15 cellular contexts compared by ENCODE assay signal in genomic region chr5:68026092-68026910, GRCh38.
DNase-seq lines count a peak whose midpoint lies in the region; ATAC-seq and TF ChIP-seq lines count a peak whose summit lies in the region.
"Had no signal": no experiment of that assay in that cellular context is flagged by ENCODE, and none has a peak within 500 bp of the region (broad histone marks: within the 10 kb centered on the region; RNA-seq: fewer than 3 reads in every experiment).

No MANE protein-coding gene starts in this region.

- POLR2A ChIA-PET in HEK293 (lab: Yijun Ruan, JAX), result no interaction called here

- no peaks in the 10 kb centered on the region for H3K36me3 ChIP-seq in HEK293 (ENCODE audit: control insufficient read depth in 2 of 2, insufficient read depth in 1 of 2, low read length in 2 of 2)
- H3K36me3 ChIP-seq in brain microvascular endothelial cell (replicated peaks), result no peaks in the 10 kb centered on the region
- H3K36me3 ChIP-seq: HAP-1 had no signal

- H3K9me3 Mint-ChIP-seq in chondrocyte (ENCODE audit: low read depth) (peaks cover 3% of the 10 kb centered on the region), nephron (no peaks in the 10 kb centered on the region)
- peaks cover 0 to 4% of the 10 kb centered on the region in 2 donors for H3K9me3 Mint-ChIP-seq in stimulated activated naive B cell treated with anti-CD40 and anti-IgM and Interleukin-4, amounts not matched to agents 10 μg/mL and 1 μg/mL and 100 μg/mL, for 72 hours

- in situ Hi-C loops in brain microvascular endothelial cell (cut with HindIII; ENCODE audit: low pct_ligation_motif_present, low sequenced_read_pairs), result no loop called here

- H3K27me3 Mint-ChIP-seq in chondrocyte (ENCODE audit: low read depth), result no peaks in the 10 kb centered on the region
- H3K27me3 Mint-ChIP-seq in nephron (ENCODE audit: low read depth), result peaks cover 3% of the 10 kb centered on the region
- H3K27me3 Mint-ChIP-seq in stimulated activated naive B cell treated with anti-CD40 and anti-IgM and Interleukin-4, amounts not matched to agents 10 μg/mL and 1 μg/mL and 100 μg/mL, for 72 hours, result peaks cover 0 to 4% of the 10 kb centered on the region in 2 donors

- TF ChIP-seq CTCF in HEK293 (tag by site-specific recombination; IDR thresholded peaks at IDR 0.05), result no peak
- no peak for TF ChIP-seq CTCF in chondrocyte (IDR thresholded peaks at IDR 0.05)
- TF ChIP-seq CTCF in nephron (IDR thresholded peaks at IDR 0.05; ENCODE audit: unreplicated experiment in 3 of 3), result no peak
- TF ChIP-seq CTCF in brain microvascular endothelial cell (IDR thresholded peaks at IDR 0.05; ENCODE audit: low read depth, low read length, missing control alignments), result no peak

- CTCF ChIA-PET in HEK293 (lab: Yijun Ruan, JAX), result interaction anchor here (0.5 kb wide), 1 partner anchor 993 kb away, joined by 3 read pairs; no protein-coding TSS in a partner anchor

- H3K4me1 ChIP-seq in HEK293 (ENCODE audit: control insufficient read depth, insufficient read depth, low read length), result peaks cover 3% of the 10 kb centered on the region; the same call in 1 of the 2 replicates
- H3K4me1 ChIP-seq: Caco-2, HAP-1 had no signal

- H3K4me1 Mint-ChIP-seq in chondrocyte (ENCODE audit: low read depth), result peaks cover 47% of the 10 kb centered on the region
- H3K4me1 Mint-ChIP-seq in nephron, result peaks cover 35% of the 10 kb centered on the region
- peaks cover 3 to 12% of the 10 kb centered on the region in 2 donors for H3K4me1 Mint-ChIP-seq in stimulated activated naive B cell treated with anti-CD40 and anti-IgM and Interleukin-4, amounts not matched to agents 10 μg/mL and 1 μg/mL and 100 μg/mL, for 72 hours

- peaks cover 2% of the 10 kb centered on the region for H3K36me3 Mint-ChIP-seq in chondrocyte (ENCODE audit: low read depth)
- H3K36me3 Mint-ChIP-seq in nephron (ENCODE audit: low read depth), result no peaks in the 10 kb centered on the region
- no peaks in the 10 kb centered on the region for H3K36me3 Mint-ChIP-seq in stimulated activated naive B cell treated with anti-CD40 and anti-IgM and Interleukin-4, amounts not matched to agents 10 μg/mL and 1 μg/mL and 100 μg/mL, for 72 hours

- peak; percentile 59 to 79 for ATAC-seq in stimulated activated naive B cell treated with anti-CD40 and anti-IgM and Interleukin-4, amounts not matched to agents 10 μg/mL and 1 μg/mL and 100 μg/mL, for 72 hours (replicated peaks)

- H3K9me3 ChIP-seq in HEK293 (ENCODE audit: control insufficient read depth, insufficient read depth, low read depth, low read length), result no peaks in the 10 kb centered on the region
- H3K9me3 ChIP-seq: Caco-2, HAP-1 had no signal

- no peak for DNase-seq in chondrocyte (ENCODE audit: low spot score)
- DNase-seq in stimulated activated naive B cell treated with anti-CD40 and anti-IgM and Interleukin-4, amounts not matched to agents 10 μg/mL and 1 μg/mL and 100 μg/mL, for 72 hours, result no peak
- DNase-seq in NCI-H446 treated with DMSO at 0.1 percent for 48 hours (lab: John Stamatoyannopoulos, UW), result no peak
- no peak for DNase-seq in NCI-H2171 treated with DMSO at 0.1 percent for 48 hours (lab: John Stamatoyannopoulos, UW)
- no peak for DNase-seq in NK-92 (lab: John Stamatoyannopoulos, UW; ENCODE audit: unreplicated experiment)
- no peak for DNase-seq in brain microvascular endothelial cell
- DNase-seq: C1 segment of cervical spinal cord, Caco-2, DMS53, NCI-H1092, NCI-H226, NCI-H69 had no signal

- H3K4me3 Mint-ChIP-seq in chondrocyte (ENCODE audit: unreplicated experiment), result no peak overlapping the region
- no peak overlapping the region for H3K4me3 Mint-ChIP-seq in nephron
- H3K4me3 Mint-ChIP-seq in stimulated activated naive B cell treated with anti-CD40 and anti-IgM and Interleukin-4, amounts not matched to agents 10 μg/mL and 1 μg/mL and 100 μg/mL, for 72 hours, result no peak overlapping the region

- H3K4me3 ChIP-seq in HEK293 (ENCODE audit: low read depth, low read length) (no peak overlapping the region), brain microvascular endothelial cell (ENCODE audit: low read depth, low read length) (no peak overlapping the region)
- H3K4me3 ChIP-seq: HAP-1 had no signal

- H3K27ac ChIP-seq in HEK293 (ENCODE audit: extremely low read depth, low read depth, low read length), result no peak overlapping the region
- no peak overlapping the region for H3K27ac ChIP-seq in brain microvascular endothelial cell

- H3K27me3 ChIP-seq in brain microvascular endothelial cell (replicated peaks), result no peaks in the 10 kb centered on the region

- H3K27ac Mint-ChIP-seq in chondrocyte (ENCODE audit: unreplicated experiment) (peak overlapping the region; percentile 1), nephron (peak overlapping the region; percentile 81 to 90 (median 87))
- H3K27ac Mint-ChIP-seq in stimulated activated naive B cell treated with anti-CD40 and anti-IgM and Interleukin-4, amounts not matched to agents 10 μg/mL and 1 μg/mL and 100 μg/mL, for 72 hours, result no peak overlapping the region

TF ChIP-seq in HEK293, 187 proteins besides CTCF, POLR2A, EP300 and RAD21:
- TF ChIP-seq SCRT2 (tag by site-specific recombination; IDR thresholded peaks at IDR 0.05) (peak; percentile 65), SCRT1 (tag by site-specific recombination; IDR thresholded peaks at IDR 0.05; ENCODE audit: borderline replicate concordance) (peak; percentile 56), SALL2 (tag by site-specific recombination; IDR thresholded peaks at IDR 0.05; ENCODE audit: borderline replicate concordance) (no peak)
